14 cellular contexts compared by ENCODE assay signal in genomic region chr2:27795868-27796277, GRCh38. TPM values are rescaled to one million over a fixed set of nuclear protein-coding genes. Genes with fewer than 3 reads are reported as not detected.
DNase-seq lines count a peak whose midpoint lies in the region; ATAC-seq and TF ChIP-seq lines count a peak whose summit lies in the region.
"Had no signal": no experiment of that assay in that cellular context is flagged by ENCODE, and none has a peak within 500 bp of the region (broad histone marks: within the 10 kb centered on the region; RNA-seq: fewer than 3 reads in every experiment).

No MANE protein-coding gene starts in this region.

- H3K27ac ChIP-seq in SJSA1 (peak overlapping the region; percentile 98), left ventricle myocardium inferior (replicated peaks) (peak overlapping the region; percentile 94), rectal smooth muscle tissue (ENCODE audit: low read depth, low read length) (peak overlapping the region; percentile 80)
- H3K27ac ChIP-seq in CD4-positive, alpha-beta T cell (ENCODE audit: low read depth, low read length) = no peak overlapping the region
- H3K27ac ChIP-seq: VCaP had no signal

- H3K36me3 Mint-ChIP-seq in Caco-2 (ENCODE audit: insufficient read depth, unreplicated experiment) = no peaks in the 10 kb centered on the region
- H3K36me3 Mint-ChIP-seq in activated T-helper 2 cell treated with anti-CD3 and anti-CD28 coated beads, Interferon-gamma antibody, Interleukin-2, Interleukin-4, amounts not matched to agents 10 μg/mL and 5 μg/mL and 100 μg/mL, durations not matched to agents 14 hours and 24 hours and 36 hours (ENCODE audit: low read depth) = no peaks in the 10 kb centered on the region
- no peaks in the 10 kb centered on the region for H3K36me3 Mint-ChIP-seq in CD4-positive, alpha-beta T cell (ENCODE audit: low read depth)
- H3K36me3 Mint-ChIP-seq: natural killer cell treated with Interleukin-12 subunit alpha and Interleukin-12 subunit beta and Interleukin-15 and Interleukin-18, amount 100 ng/mL, for 72 hours had no signal

- intact Hi-C loops in Caco-2 (cut with micrococcal nuclease; ENCODE audit: unreplicated experiment) (no loop called here), left ventricle myocardium inferior (cut with micrococcal nuclease) (no loop called here)
- intact Hi-C loops in activated T-helper 2 cell treated with anti-CD3 and anti-CD28 coated beads, Interferon-gamma antibody, Interleukin-2, Interleukin-4, amounts not matched to agents 10 μg/mL and 5 μg/mL and 100 μg/mL, durations not matched to agents 14 hours and 24 hours and 36 hours (cut with micrococcal nuclease) = no loop called here
- intact Hi-C loops in CD4-positive, alpha-beta T cell (cut with DNase I, micrococcal nuclease) = no loop called here

- peaks cover 45% of the 10 kb centered on the region for H3K4me1 Mint-ChIP-seq in Caco-2 (ENCODE audit: low read depth, unreplicated experiment)
- no peaks in the 10 kb centered on the region for H3K4me1 Mint-ChIP-seq in activated T-helper 2 cell treated with anti-CD3 and anti-CD28 coated beads, Interferon-gamma antibody, Interleukin-2, Interleukin-4, amounts not matched to agents 10 μg/mL and 5 μg/mL and 100 μg/mL, durations not matched to agents 14 hours and 24 hours and 36 hours (ENCODE audit: low read depth)
- no peaks in the 10 kb centered on the region for H3K4me1 Mint-ChIP-seq in CD4-positive, alpha-beta T cell (ENCODE audit: low read depth)
- H3K4me1 Mint-ChIP-seq: immature natural killer cell; stimulated activated memory B cell treated with anti-CD40 and anti-IgM and Interleukin-4, amounts not matched to agents 10 μg/mL and 1 μg/mL and 100 μg/mL, for 72 hours had no signal

- H3K9me3 Mint-ChIP-seq in Caco-2 (ENCODE audit: unreplicated experiment) = no peaks in the 10 kb centered on the region
- H3K9me3 Mint-ChIP-seq in activated T-helper 2 cell treated with anti-CD3 and anti-CD28 coated beads, Interferon-gamma antibody, Interleukin-2, Interleukin-4, amounts not matched to agents 10 μg/mL and 5 μg/mL and 100 μg/mL, durations not matched to agents 14 hours and 24 hours and 36 hours = no peaks in the 10 kb centered on the region
- H3K9me3 Mint-ChIP-seq in CD4-positive, alpha-beta T cell = no peaks in the 10 kb centered on the region
- H3K9me3 Mint-ChIP-seq: immature natural killer cell; natural killer cell treated with Interleukin-12 subunit alpha and Interleukin-12 subunit beta and Interleukin-15 and Interleukin-18, amount 100 ng/mL, for 72 hours; stimulated activated memory B cell treated with anti-CD40 and anti-IgM and Interleukin-4, amounts not matched to agents 10 μg/mL and 1 μg/mL and 100 μg/mL, for 72 hours had no signal

- no peak for DNase-seq in Caco-2
- DNase-seq in SJSA1 (ENCODE audit: low read depth in 1 of 2, low spot score in 2 of 2) = peak in 1 of 2 experiments; percentile 50
- no peak for DNase-seq in left ventricle myocardium inferior
- no peak for DNase-seq in activated T-helper 2 cell treated with anti-CD3 and anti-CD28 coated beads, Interferon-gamma antibody, Interleukin-2, Interleukin-4, amounts not matched to agents 10 μg/mL and 5 μg/mL and 100 μg/mL, durations not matched to agents 14 hours and 24 hours and 36 hours (ENCODE audit: low spot score)
- DNase-seq in CD4-positive, alpha-beta T cell = no peak
- no peak for DNase-seq in T-helper 9 cell
- DNase-seq in GM10248 (ENCODE audit: extremely low spot score) = no peak
- DNase-seq: activated T-cell treated with anti-CD3 and anti-CD28 coated beads, Interleukin-2, amount 50 U/mL, for 1 hour; immature natural killer cell; stimulated activated CD4-positive, alpha-beta T cell treated with anti-CD3 and anti-CD28 coated beads, Interleukin-1b, Interleukin-23, amount 100 ng/mL, for 48 hours had no signal

- TF ChIP-seq CTCF in Caco-2 (IDR thresholded peaks at IDR 0.05; ENCODE audit: insufficient read depth in 1 of 2, low read depth in 1 of 2, low read length in 1 of 2, severe bottlenecking in 1 of 2, unreplicated experiment in 1 of 2) = no peak
- no peak for TF ChIP-seq CTCF in left ventricle myocardium inferior (IDR thresholded peaks at IDR 0.05; ENCODE audit: borderline replicate concordance)
- no peak for TF ChIP-seq CTCF in CD4-positive, alpha-beta T cell (IDR thresholded peaks at IDR 0.05)
- no peak for TF ChIP-seq CTCF in GM10248 (IDR thresholded peaks at IDR 0.05; ENCODE audit: control extremely low read depth, extremely low read depth, low read depth, missing control alignments)

- H3K27ac Mint-ChIP-seq in Caco-2 (ENCODE audit: unreplicated experiment) = peak overlapping the region; percentile 51
- no peak overlapping the region for H3K27ac Mint-ChIP-seq in activated T-helper 2 cell treated with anti-CD3 and anti-CD28 coated beads, Interferon-gamma antibody, Interleukin-2, Interleukin-4, amounts not matched to agents 10 μg/mL and 5 μg/mL and 100 μg/mL, durations not matched to agents 14 hours and 24 hours and 36 hours
- no peak overlapping the region for H3K27ac Mint-ChIP-seq in CD4-positive, alpha-beta T cell
- H3K27ac Mint-ChIP-seq: immature natural killer cell; natural killer cell treated with Interleukin-12 subunit alpha and Interleukin-12 subunit beta and Interleukin-15 and Interleukin-18, amount 100 ng/mL, for 72 hours; stimulated activated memory B cell treated with anti-CD40 and anti-IgM and Interleukin-4, amounts not matched to agents 10 μg/mL and 1 μg/mL and 100 μg/mL, for 72 hours had no signal

- H3K9ac ChIP-seq in rectal smooth muscle tissue (ENCODE audit: low read length) = no peak overlapping the region

- H3K4me1 ChIP-seq in Caco-2 (peaks cover 33% of the 10 kb centered on the region), SJSA1 (replicated peaks) (peaks cover 86% of the 10 kb centered on the region), left ventricle myocardium inferior (peaks cover 69% of the 10 kb centered on the region), rectal smooth muscle tissue (ENCODE audit: control insufficient read depth, insufficient read depth, low read length) (peaks cover 33% of the 10 kb centered on the region)

- ATAC-seq in CD4-positive, alpha-beta T cell (ENCODE audit: poor library complexity) = no peak
- ATAC-seq: natural killer cell treated with Interleukin-12 subunit alpha and Interleukin-12 subunit beta and Interleukin-15 and Interleukin-18, amount 100 ng/mL, for 72 hours; stimulated activated memory B cell treated with anti-CD40 and anti-IgM and Interleukin-4, amounts not matched to agents 10 μg/mL and 1 μg/mL and 100 μg/mL, for 72 hours had no signal

- H3K4me3 ChIP-seq in Caco-2 (ENCODE audit: low read depth, low read length) (no peak overlapping the region), SJSA1 (no peak overlapping the region), left ventricle myocardium inferior (peak overlapping the region; percentile 12), rectal smooth muscle tissue (ENCODE audit: low read length) (no peak overlapping the region)

- CTCF ChIA-PET in Caco-2 (lab: Charles Lee) = interaction anchor here (0.6 kb wide), 1 partner anchor 72 kb away, joined by 3 read pairs; no protein-coding TSS in a partner anchor
- CTCF ChIA-PET in CD4-positive, alpha-beta T cell (lab: Charles Lee) = interaction anchor here (0.8 kb wide), 1 partner anchor 11 kb away, joined by 3 read pairs; no protein-coding TSS in a partner anchor
- CTCF ChIA-PET in GM10248 (lab: Yijun Ruan, JAX) = interaction anchor here (1.0 to 1.3 kb wide), 2 partner anchors 18 to 27 kb away, joined by 3 read pairs; no protein-coding TSS in a partner anchor

- POLR2A ChIA-PET in Caco-2 (lab: Charles Lee) = no interaction called here
- POLR2A ChIA-PET in CD4-positive, alpha-beta T cell (lab: Charles Lee) = no interaction called here
- POLR2A ChIA-PET in GM10248 (lab: Yijun Ruan, JAX) = no interaction called here

- H3K27me3 ChIP-seq in Caco-2 (replicated peaks; ENCODE audit: control insufficient read depth, insufficient read depth, low read length) (no peaks in the 10 kb centered on the region), SJSA1 (replicated peaks) (no peaks in the 10 kb centered on the region), left ventricle myocardium inferior (ENCODE audit: low read depth) (no peaks in the 10 kb centered on the region), rectal smooth muscle tissue (ENCODE audit: control insufficient read depth, insufficient read depth, low read length) (no peaks in the 10 kb centered on the region)
- H3K27me3 ChIP-seq in CD4-positive, alpha-beta T cell (ENCODE audit: control insufficient read depth, insufficient read depth, low read length) = no peaks in the 10 kb centered on the region

- no peaks in the 10 kb centered on the region for H3K27me3 Mint-ChIP-seq in Caco-2 (ENCODE audit: insufficient read depth, unreplicated experiment)
- H3K27me3 Mint-ChIP-seq in activated T-helper 2 cell treated with anti-CD3 and anti-CD28 coated beads, Interferon-gamma antibody, Interleukin-2, Interleukin-4, amounts not matched to agents 10 μg/mL and 5 μg/mL and 100 μg/mL, durations not matched to agents 14 hours and 24 hours and 36 hours (ENCODE audit: low read depth) = no peaks in the 10 kb centered on the region
- no peaks in the 10 kb centered on the region for H3K27me3 Mint-ChIP-seq in CD4-positive, alpha-beta T cell
- H3K27me3 Mint-ChIP-seq: natural killer cell treated with Interleukin-12 subunit alpha and Interleukin-12 subunit beta and Interleukin-15 and Interleukin-18, amount 100 ng/mL, for 72 hours; stimulated activated memory B cell treated with anti-CD40 and anti-IgM and Interleukin-4, amounts not matched to agents 10 μg/mL and 1 μg/mL and 100 μg/mL, for 72 hours had no signal

- no peak overlapping the region for H3K4me3 Mint-ChIP-seq in Caco-2 (ENCODE audit: unreplicated experiment)
- H3K4me3 Mint-ChIP-seq in activated T-helper 2 cell treated with anti-CD3 and anti-CD28 coated beads, Interferon-gamma antibody, Interleukin-2, Interleukin-4, amounts not matched to agents 10 μg/mL and 5 μg/mL and 100 μg/mL, durations not matched to agents 14 hours and 24 hours and 36 hours (ENCODE audit: low read depth) = no peak overlapping the region
- H3K4me3 Mint-ChIP-seq in CD4-positive, alpha-beta T cell = no peak overlapping the region
- H3K4me3 Mint-ChIP-seq: immature natural killer cell; natural killer cell treated with Interleukin-12 subunit alpha and Interleukin-12 subunit beta and Interleukin-15 and Interleukin-18, amount 100 ng/mL, for 72 hours; stimulated activated memory B cell treated with anti-CD40 and anti-IgM and Interleukin-4, amounts not matched to agents 10 μg/mL and 1 μg/mL and 100 μg/mL, for 72 hours had no signal

- H3K9me3 ChIP-seq in Caco-2 (no peaks in the 10 kb centered on the region), SJSA1 (replicated peaks) (no peaks in the 10 kb centered on the region), left ventricle myocardium inferior (replicated peaks) (no peaks in the 10 kb centered on the region)
- no peaks in the 10 kb centered on the region for H3K9me3 ChIP-seq in CD4-positive, alpha-beta T cell (ENCODE audit: control insufficient read depth, low read length)

- H3K36me3 ChIP-seq in Caco-2 (ENCODE audit: control insufficient read depth, insufficient read depth, low read length) = no peaks in the 10 kb centered on the region
- no peaks in the 10 kb centered on the region for H3K36me3 ChIP-seq in SJSA1
- H3K36me3 ChIP-seq in left ventricle myocardium inferior = no peaks in the 10 kb centered on the region
- H3K36me3 ChIP-seq in rectal smooth muscle tissue (ENCODE audit: control insufficient read depth, insufficient read depth, low read length) = peaks cover 2% of the 10 kb centered on the region

- no TSS peak for BruUV-seq in Caco-2 (replicated peaks; lab: Mats Ljungman, UMichigan)

RNA-seq across cellular contexts. Expression of gene MRPL33, which starts 24.4 kb away (rescaled TPM):
- total RNA-seq in Caco-2 (2022) (84.9 and 89.5 TPM in 2 replicates), left ventricle myocardium inferior (390 TPM)
- 184 and 254 TPM in 2 replicates for total RNA-seq in SJSA1 (2014; rRNA removed; shearing (Covaris generic))
- total RNA-seq in activated T-helper 2 cell treated with anti-CD3 and anti-CD28 coated beads, Interferon-gamma antibody, Interleukin-2, Interleukin-4, amounts not matched to agents 10 μg/mL and 5 μg/mL and 100 μg/mL, durations not matched to agents 14 hours and 24 hours and 36 hours = 57.7 and 58.9 TPM in 2 replicates
- 10 to 100 TPM; 33.1 to 37.2 TPM for total RNA-seq in CD4-positive, alpha-beta T cell
